Comparison of ENCODE assay signal across 8 cellular contexts in genomic region chrX:64975491-64975890, GRCh38. TPM values are rescaled to one million over a fixed set of nuclear protein-coding genes. Genes with fewer than 3 reads are reported as not detected.
A peak's percentile ranks its signal among the peaks of the same experiment; 100 is the strongest.
DNase-seq lines count a peak whose midpoint lies in the region; ATAC-seq and TF ChIP-seq lines count a peak whose summit lies in the region.

No MANE protein-coding gene starts in this region.

- H3K9me3 Mint-ChIP-seq in CD4-positive, alpha-beta T cell: no peaks in the 10 kb centered on the region

- H3K36me3 ChIP-seq in SU-DHL-6 (ENCODE audit: low read length) (no peaks in the 10 kb centered on the region), kidney epithelial cell (ENCODE audit: control insufficient read depth, insufficient read depth, low read length) (no peaks in the 10 kb centered on the region), spleen (no peaks in the 10 kb centered on the region)

- no peak overlapping the region for H3K27ac ChIP-seq in CD4-positive, alpha-beta T cell (ENCODE audit: low read depth, low read length)
- no peak overlapping the region for H3K27ac ChIP-seq in SU-DHL-6 (ENCODE audit: low read depth, low read length)
- no peak overlapping the region for H3K27ac ChIP-seq in caudate nucleus (ENCODE audit: low read depth, low read length)
- H3K27ac ChIP-seq in spleen: peak overlapping the region in 7 of 8 donors; percentile 7 to 66 (median 51)

- H4K20me1 ChIP-seq in SU-DHL-6 (ENCODE audit: low read depth, low read length): no peaks in the 10 kb centered on the region

- peak overlapping the region; percentile 60 for H3K9ac ChIP-seq in SU-DHL-6 (ENCODE audit: low read length)

- CTCF ChIA-PET in CD4-positive, alpha-beta T cell (lab: Charles Lee): interaction anchor here (2.4 kb wide), 1 partner anchor 59 kb away, joined by 12 read pairs; the partner anchor contains the start of gene ZC3H12B

- no peaks in the 10 kb centered on the region for H3K9me3 ChIP-seq in CD4-positive, alpha-beta T cell (ENCODE audit: control insufficient read depth, low read length)
- H3K9me3 ChIP-seq in SU-DHL-6 (ENCODE audit: insufficient read depth, low read length) (no peaks in the 10 kb centered on the region), spleen (no peaks in the 10 kb centered on the region)

- peaks cover 29% of the 10 kb centered on the region for H3K4me1 Mint-ChIP-seq in CD4-positive, alpha-beta T cell (ENCODE audit: low read depth)

- peaks cover 0 to 8% (median 2%) of the 10 kb centered on the region in 6 donors for H3K4me1 ChIP-seq in spleen

- H3F3A ChIP-seq in SU-DHL-6 (ENCODE audit: insufficient read depth): no peaks in the 10 kb centered on the region

- H3K4me3 ChIP-seq in SU-DHL-6 (ENCODE audit: insufficient read depth, low read length, poor library complexity, severe bottlenecking) (peak overlapping the region; percentile 93), kidney epithelial cell (ENCODE audit: low read depth, low read length) (peak overlapping the region; percentile 49), spleen (peak overlapping the region; percentile 27 to 78 (median 54))

- peak; percentile 13 for ATAC-seq in CD4-positive, alpha-beta T cell (ENCODE audit: poor library complexity)
- peak; percentile 25 for ATAC-seq in HG02571 (IDR thresholded peaks at IDR 0.05; ENCODE audit: unreplicated experiment)
- no peak for ATAC-seq in HG02642 (IDR thresholded peaks at IDR 0.05; ENCODE audit: poor library complexity, unreplicated experiment)

- H3K27ac Mint-ChIP-seq in CD4-positive, alpha-beta T cell: peak overlapping the region; percentile 81

- POLR2A ChIA-PET in CD4-positive, alpha-beta T cell (lab: Charles Lee): interaction anchor here (1.1 to 3.1 kb wide), 3 partner anchors 55 to 559 kb away, joined by 3 to 21 read pairs (median 5); partner anchors contain the start of genes LAS1L and ZC3H12B

- no peaks in the 10 kb centered on the region for H3K27me3 Mint-ChIP-seq in CD4-positive, alpha-beta T cell

- no peaks in the 10 kb centered on the region for H3K9me2 ChIP-seq in SU-DHL-6 (replicated peaks; ENCODE audit: insufficient read depth, low read length)

- H3K4me3 Mint-ChIP-seq in CD4-positive, alpha-beta T cell: peak overlapping the region; percentile 98

- intact Hi-C loops in CD4-positive, alpha-beta T cell (cut with DNase I, micrococcal nuclease): loop anchor here (2.0 to 10.0 kb wide), 4 partner anchors 59 to 1413 kb away; partner anchors contain the start of genes AMER1 (in 2 of the 2), MTMR8 (in 1 of the 2) and ZC3H12B (in 1 of the 2)
- intact Hi-C loops in spleen (cut with DNase I; ENCODE audit: low total_unique reads): no loop called here

- WGBS in spleen, 5 donors: 0 to 40% (median 1%) methylated on average over 20 to 24 of the region's 24 CpGs

- no peak for TF ChIP-seq POLR2A in spleen (IDR thresholded peaks at IDR 0.05)

- TF ChIP-seq CTCF in CD4-positive, alpha-beta T cell (IDR thresholded peaks at IDR 0.05): no peak
- TF ChIP-seq CTCF in SU-DHL-6 (IDR thresholded peaks at IDR 0.05; ENCODE audit: insufficient read depth, low read length, poor library complexity, severe bottlenecking): no peak
- TF ChIP-seq CTCF in kidney epithelial cell (IDR thresholded peaks at IDR 0.05; ENCODE audit: insufficient read depth, low read length, poor library complexity, severe bottlenecking): no peak
- TF ChIP-seq CTCF in spleen (IDR thresholded peaks at IDR 0.05 in 8 of 11, conservative IDR thresholded peaks at IDR 0.05 in 3 of 11): no peak

- H3K79me2 ChIP-seq in SU-DHL-6 (ENCODE audit: insufficient read depth, low read length): no peaks in the 10 kb centered on the region; the same call in 1 of the 2 replicates

- peak in 7 of 10 experiments; percentile 0 to 33 (median 2) for DNase-seq in CD4-positive, alpha-beta T cell
- peak in 33 of 61 donors; percentile 0 to 32 (median 6) for DNase-seq in caudate nucleus (lab: John Stamatoyannopoulos, UW)
- no peak for DNase-seq in kidney epithelial cell (ENCODE audit: low read depth)
- DNase-seq in spleen: peak; percentile 80
- no peak for DNase-seq in mesenteric fat pad (ENCODE audit: low spot score)

- peak overlapping the region; percentile 83 for H3K4me2 ChIP-seq in SU-DHL-6 (ENCODE audit: low read depth, low read length, poor library complexity, severe bottlenecking)

- peaks cover 14% of the 10 kb centered on the region for H3K36me3 Mint-ChIP-seq in CD4-positive, alpha-beta T cell (ENCODE audit: low read depth)

- H3K27me3 ChIP-seq in CD4-positive, alpha-beta T cell (ENCODE audit: control insufficient read depth, insufficient read depth, low read length): no peaks in the 10 kb centered on the region
- H3K27me3 ChIP-seq in SU-DHL-6 (ENCODE audit: low read length): no peaks in the 10 kb centered on the region
- H3K27me3 ChIP-seq in kidney epithelial cell (ENCODE audit: control insufficient read depth, insufficient read depth, low read length): no peaks in the 10 kb centered on the region
- H3K27me3 ChIP-seq in spleen (replicated peaks in 1 of 7): no peaks in the 10 kb centered on the region

- peak overlapping the region; percentile 96 for H2AFZ ChIP-seq in SU-DHL-6 (ENCODE audit: low read depth, low read length, severe bottlenecking)

RNA-seq across cellular contexts. Expression of gene ZC4H2, which starts 0.8 kb away (rescaled TPM):
- 1 to 10 TPM; 7.8 to 8.7 TPM for total RNA-seq in CD4-positive, alpha-beta T cell
- total RNA-seq in kidney epithelial cell (16.4 and 26.0 TPM in 2 replicates), spleen (10 to 100 TPM in 2 of 7 donors, 1 to 10 TPM in 5; 6.8 to 16.9 (median 8.5) TPM), mesenteric fat pad (7.5 TPM)
- polyA plus RNA-seq in spleen: 1 to 10 TPM; 4.2 to 4.8 (median 4.2) TPM

RNA-seq across cellular contexts. Expression of gene ZC3H12B, which starts 59.1 kb away (rescaled TPM):
- 1 to 10 TPM; 1.3 to 2.1 TPM for total RNA-seq in CD4-positive, alpha-beta T cell
- total RNA-seq in kidney epithelial cell (0.48 and 0.79 TPM in 2 replicates), spleen (1 to 10 TPM in 5 of 7 donors, under 1 TPM in 2; 0.52 to 2.2 (median 1.1) TPM), mesenteric fat pad (0.61 TPM)
- under 1 TPM; 0.22 to 0.26 (median 0.23) TPM for polyA plus RNA-seq in spleen

Comparison
In these comparisons a context has a peak if more than half of its experiments do, and no peak if none do; other contexts are left out.
1. DNase-seq: peak in CD4-positive, alpha-beta T cell (7 of 10), caudate nucleus (33 of 61) and spleen (single experiment); none in kidney epithelial cell (single experiment) and mesenteric fat pad (single experiment).
2. H3K27ac ChIP-seq: peak in spleen (7 of 8); none in CD4-positive, alpha-beta T cell (single experiment), SU-DHL-6 (single experiment) and caudate nucleus (single experiment).
3. Peak in every context shown above with its lines, with median percentiles within 50 percentile points of each other: H3K4me3 ChIP-seq.